In genomic region chr9:76255781-76256455, GRCh38 we compare ENCODE assay signal across 10 cellular contexts.
DNase-seq lines count a peak whose midpoint lies in the region; ATAC-seq and TF ChIP-seq lines count a peak whose summit lies in the region.
"Had no signal": no experiment of that assay in that cellular context is flagged by ENCODE, and none has a peak within 500 bp of the region (broad histone marks: within the 10 kb centered on the region; RNA-seq: fewer than 3 reads in every experiment).

No MANE protein-coding gene starts in this region.

- WGBS in body of pancreas, 2 donors, result 58 to 80% methylated on average over 12 of the region's 12 CpGs

- H3K27me3 ChIP-seq in body of pancreas (no peaks in the 10 kb centered on the region), thoracic aorta (replicated peaks; ENCODE audit: insufficient read depth) (no peaks in the 10 kb centered on the region)
- no peaks in the 10 kb centered on the region for H3K27me3 ChIP-seq in CD4-positive, alpha-beta memory T cell (ENCODE audit: insufficient read depth, low read length)

- DNase-seq in LHCN-M2 (ENCODE audit: low read depth) (peak; percentile 65), body of pancreas (peak in 3 of 4 donors; percentile 28 to 60 (median 32)), left kidney (ENCODE audit: low read depth, low spot score) (peak; percentile 15), thoracic aorta (ENCODE audit: low spot score) (peak; percentile 53), DMS 273 (lab: John Stamatoyannopoulos, UW; ENCODE audit: unreplicated experiment) (no peak), kidney tubule cell (ENCODE audit: low spot score) (no peak)
- no peak for DNase-seq in stimulated activated CD4-positive, alpha-beta T cell treated with anti-CD3 and anti-CD28 coated beads, Interleukin-2, amount 100 ng/mL, for 24 hours
- DNase-seq in CD4-positive, alpha-beta memory T cell, result no peak
- DNase-seq: Karpas-422, T-cell had no signal

- CTCF ChIA-PET in CD4-positive, alpha-beta memory T cell (lab: Charles Lee; ENCODE audit: partially characterized antibody), result no interaction called here

- H3K36me3 ChIP-seq in body of pancreas (replicated peaks in 1 of 2; ENCODE audit: insufficient read depth in 1 of 2, low read depth in 2 of 2), result no peaks in the 10 kb centered on the region
- no peaks in the 10 kb centered on the region for H3K36me3 ChIP-seq in thoracic aorta
- H3K36me3 ChIP-seq in CD4-positive, alpha-beta memory T cell (ENCODE audit: insufficient read depth, low read length), result no peaks in the 10 kb centered on the region

- no peaks in the 10 kb centered on the region for H3K9me3 Mint-ChIP-seq in CD4-positive, alpha-beta memory T cell
- H3K9me3 Mint-ChIP-seq: T-cell had no signal

- H3K4me3 ChIP-seq in body of pancreas (no peak overlapping the region), thoracic aorta (peak overlapping the region; percentile 50)
- no peak overlapping the region for H3K4me3 ChIP-seq in CD4-positive, alpha-beta memory T cell (ENCODE audit: low read length in 2 of 2)

- no peaks in the 10 kb centered on the region for H3K36me3 Mint-ChIP-seq in CD4-positive, alpha-beta memory T cell
- H3K36me3 Mint-ChIP-seq: T-cell had no signal

- H3K4me1 Mint-ChIP-seq in CD4-positive, alpha-beta memory T cell, result no peaks in the 10 kb centered on the region
- H3K4me1 Mint-ChIP-seq: T-cell had no signal

- ATAC-seq in body of pancreas (no peak), thoracic aorta (ENCODE audit: insufficient number of reproducible peaks, low FRiP score, low read depth) (peak; percentile 89)
- ATAC-seq: T-cell had no signal

- intact Hi-C loops in body of pancreas (cut with DNase I), result no loop called here
- intact Hi-C loops in CD4-positive, alpha-beta memory T cell (cut with micrococcal nuclease), result no loop called here

- TF ChIP-seq CTCF in body of pancreas (IDR thresholded peaks at IDR 0.05) (no peak), thoracic aorta (IDR thresholded peaks at IDR 0.05) (no peak)

- POLR2A ChIA-PET in CD4-positive, alpha-beta memory T cell (lab: Charles Lee; ENCODE audit: partially characterized antibody), result no interaction called here

- H3K27ac ChIP-seq in body of pancreas (no peak overlapping the region), thoracic aorta (peak overlapping the region; percentile 76 to 85)
- H3K27ac ChIP-seq in CD4-positive, alpha-beta memory T cell (ENCODE audit: low read depth, low read length), result no peak overlapping the region

- H3K4me3 Mint-ChIP-seq in CD4-positive, alpha-beta memory T cell, result no peak overlapping the region
- H3K4me3 Mint-ChIP-seq: T-cell had no signal

- H3K27ac Mint-ChIP-seq in CD4-positive, alpha-beta memory T cell, result peak overlapping the region in 1 of 7 donors; percentile 15
- H3K27ac Mint-ChIP-seq: T-cell had no signal

- peaks cover 3 to 4% of the 10 kb centered on the region in 2 donors for H3K27me3 Mint-ChIP-seq in CD4-positive, alpha-beta memory T cell

- no peak for TF ChIP-seq POLR2A in body of pancreas (IDR thresholded peaks at IDR 0.05)

- H3K4me1 ChIP-seq in body of pancreas (no peaks in the 10 kb centered on the region), thoracic aorta (ENCODE audit: control insufficient read depth in 1 of 2, low read depth in 2 of 2) (peaks cover 3 to 31% of the 10 kb centered on the region in 2 donors)
- no peaks in the 10 kb centered on the region for H3K4me1 ChIP-seq in CD4-positive, alpha-beta memory T cell (ENCODE audit: insufficient read depth, low read length)

- H3K9me3 ChIP-seq in body of pancreas (no peaks in the 10 kb centered on the region), thoracic aorta (no peaks in the 10 kb centered on the region)
- H3K9me3 ChIP-seq in CD4-positive, alpha-beta memory T cell (ENCODE audit: control insufficient read depth in 1 of 2, low read length in 2 of 2), result no peaks in the 10 kb centered on the region

Comparison
In these comparisons a context has a peak if more than half of its experiments do, and no peak if none do; other contexts are left out.
1. DNase-seq: peak in LHCN-M2 (single experiment), body of pancreas (3 of 4), left kidney (single experiment) and thoracic aorta (single experiment); none in DMS 273 (single experiment), kidney tubule cell (single experiment), stimulated activated CD4-positive, alpha-beta T cell treated with anti-CD3 and anti-CD28 coated beads, Interleukin-2, amount 100 ng/mL, for 24 hours (0 of 2) and CD4-positive, alpha-beta memory T cell (0 of 5).
2. H3K27ac ChIP-seq: peak in thoracic aorta (2 of 2); none in body of pancreas (0 of 4) and CD4-positive, alpha-beta memory T cell (single experiment).